In the genomic region with DNA sequence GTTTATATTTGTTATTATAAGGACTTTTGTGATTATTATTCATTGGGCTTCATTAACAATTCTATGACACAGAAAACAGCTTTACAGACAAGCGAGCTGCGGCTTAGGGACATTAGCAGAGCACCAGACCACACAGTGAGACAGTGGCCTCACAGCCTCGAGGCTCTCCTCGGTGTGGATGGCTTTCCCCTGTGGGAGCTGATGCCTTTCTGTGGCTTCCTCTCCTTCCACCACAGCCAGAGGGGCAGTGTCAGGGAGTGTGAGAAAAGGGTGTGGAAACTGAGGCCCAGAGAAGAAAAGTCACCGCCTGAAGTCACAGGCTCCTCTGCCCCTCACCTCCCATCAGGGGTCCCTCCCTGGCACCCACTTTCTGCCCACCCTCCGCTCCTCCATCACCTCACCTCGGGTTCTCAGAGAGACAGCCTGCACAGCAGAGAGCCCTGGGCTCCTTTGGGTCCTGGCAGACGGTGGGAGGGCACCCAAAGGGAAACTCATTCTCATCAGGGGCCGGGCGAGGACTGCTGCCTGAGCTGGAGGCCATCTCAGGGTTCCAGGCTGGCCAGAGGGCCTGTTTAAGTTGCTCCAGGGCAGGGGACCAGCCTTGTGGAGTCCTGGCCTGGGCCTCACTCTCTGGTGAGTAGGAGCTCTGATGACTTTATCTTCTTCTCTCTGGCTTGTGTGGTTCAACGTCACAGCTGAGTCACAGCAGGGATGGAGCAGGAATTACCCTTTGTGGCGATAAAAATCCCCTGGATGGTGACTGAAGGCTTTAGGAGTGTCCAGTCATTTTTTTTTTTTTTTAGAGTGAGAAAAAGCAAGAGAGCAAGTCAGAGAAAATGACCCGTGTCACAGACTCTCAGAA, we compare ENCODE assay signal across 9 cellular contexts. TPM values are rescaled to one million over a fixed set of nuclear protein-coding genes. Genes with fewer than 3 reads are reported as not detected.
DNase-seq lines count a peak whose midpoint lies in the region; ATAC-seq and TF ChIP-seq lines count a peak whose summit lies in the region.
"Had no signal": no experiment of that assay in that cellular context is flagged by ENCODE, and none has a peak within 500 bp of the region (broad histone marks: within the 10 kb centered on the region; RNA-seq: fewer than 3 reads in every experiment).

No MANE protein-coding gene starts in this region.

- no peak overlapping the region for H3K9ac ChIP-seq in MM.1S (ENCODE audit: low read length)
- H3K9ac ChIP-seq: parathyroid adenoma had no signal

- H3K36me3 ChIP-seq in ACC112 (ENCODE audit: insufficient read depth, low read length) (no peaks in the 10 kb centered on the region), MM.1S (replicated peaks; ENCODE audit: insufficient read depth, low read length) (no peaks in the 10 kb centered on the region)

- peak overlapping the region; percentile 92 for H3K4me3 Mint-ChIP-seq in activated CD8-positive, alpha-beta memory T cell treated with anti-CD3 and anti-CD28 coated beads, Interleukin-2, amount 10 ng/mL, durations not matched to agents 7 days and 5 days

- H3K27ac Mint-ChIP-seq in activated CD8-positive, alpha-beta memory T cell treated with anti-CD3 and anti-CD28 coated beads, Interleukin-2, amount 10 ng/mL, durations not matched to agents 7 days and 5 days, result peak overlapping the region; percentile 100

- H3K9me2 ChIP-seq in MM.1S (replicated peaks; ENCODE audit: insufficient read depth, low read length), result no peaks in the 10 kb centered on the region

- DNase-seq in HK-2 (ENCODE audit: unreplicated experiment) (peak; percentile 81), fibroblast of the aortic adventitia (ENCODE audit: low read depth) (peak; percentile 93), NCI-H345 treated with DMSO at 0.1 percent for 48 hours (lab: John Stamatoyannopoulos, UW; ENCODE audit: unreplicated experiment) (no peak), MM.1S (no peak)
- peak; percentile 85 for DNase-seq in activated CD8-positive, alpha-beta memory T cell treated with anti-CD3 and anti-CD28 coated beads, Interleukin-2, amount 10 ng/mL, durations not matched to agents 7 days and 5 days
- peak; percentile 91 for DNase-seq in stimulated activated CD4-positive, alpha-beta T cell treated with anti-CD3 and anti-CD28 coated beads, Interleukin-15, amount 100 ng/mL, for 24 hours

- H3K27me3 ChIP-seq in ACC112 (ENCODE audit: insufficient read depth, low read length) (no peaks in the 10 kb centered on the region), MM.1S (replicated peaks; ENCODE audit: insufficient read depth, low read length) (no peaks in the 10 kb centered on the region)

- H3K4me2 ChIP-seq in MM.1S (ENCODE audit: low read depth, low read length), result no peak overlapping the region

- H3K27me3 Mint-ChIP-seq in activated CD8-positive, alpha-beta memory T cell treated with anti-CD3 and anti-CD28 coated beads, Interleukin-2, amount 10 ng/mL, durations not matched to agents 7 days and 5 days, result no peaks in the 10 kb centered on the region

- H3K36me3 Mint-ChIP-seq in activated CD8-positive, alpha-beta memory T cell treated with anti-CD3 and anti-CD28 coated beads, Interleukin-2, amount 10 ng/mL, durations not matched to agents 7 days and 5 days, result peaks cover 51% of the 10 kb centered on the region

- no peaks in the 10 kb centered on the region for H3K9me3 ChIP-seq in MM.1S (replicated peaks; ENCODE audit: insufficient read depth, low read length)

- H3K27ac ChIP-seq in ACC112 (ENCODE audit: low read depth, low read length) (peak overlapping the region; percentile 77), MM.1S (ENCODE audit: low read length) (no peak overlapping the region)
- H3K27ac ChIP-seq: parathyroid adenoma had no signal

- TF ChIP-seq CTCF in fibroblast of the aortic adventitia (IDR thresholded peaks at IDR 0.05; ENCODE audit: insufficient read depth, low read length) (no peak), MM.1S (IDR thresholded peaks at IDR 0.05; ENCODE audit: low read length) (no peak)

- H3K4me3 ChIP-seq in ACC112 (ENCODE audit: low read depth, low read length) (peak overlapping the region; percentile 67), fibroblast of the aortic adventitia (ENCODE audit: low read depth, low read length) (peak overlapping the region; percentile 22), MM.1S (ENCODE audit: low read length) (no peak overlapping the region)

- peaks cover 2% of the 10 kb centered on the region for H3K79me2 ChIP-seq in ACC112 (ENCODE audit: control insufficient read depth, insufficient read depth, low read length, unreplicated experiment)
- H3K79me2 ChIP-seq in MM.1S (ENCODE audit: low read length), result no peaks in the 10 kb centered on the region
- H3K79me2 ChIP-seq: parathyroid adenoma had no signal

- H3K4me1 ChIP-seq in ACC112 (ENCODE audit: control insufficient read depth, insufficient read depth, low read length, unreplicated experiment) (peaks cover 34% of the 10 kb centered on the region), MM.1S (ENCODE audit: low read length) (peaks cover 34% of the 10 kb centered on the region)

- H3K9me3 Mint-ChIP-seq in activated CD8-positive, alpha-beta memory T cell treated with anti-CD3 and anti-CD28 coated beads, Interleukin-2, amount 10 ng/mL, durations not matched to agents 7 days and 5 days (ENCODE audit: low read depth), result no peaks in the 10 kb centered on the region

- H3F3A ChIP-seq in MM.1S (ENCODE audit: insufficient read depth, low read length), result peaks cover 26% of the 10 kb centered on the region

- CTCF ChIA-PET in activated CD8-positive, alpha-beta memory T cell treated with anti-CD3 and anti-CD28 coated beads, Interleukin-2, amount 10 ng/mL, durations not matched to agents 7 days and 5 days (lab: Charles Lee), result interaction anchor here (1.0 to 4.1 kb wide), 14 partner anchors 9 to 170 kb away, joined by 3 to 22 read pairs (median 8); a partner anchor contains a TSS

- H2AFZ ChIP-seq in ACC112 (ENCODE audit: low read length, unreplicated experiment), result peak overlapping the region; percentile 67
- H2AFZ ChIP-seq in MM.1S (ENCODE audit: low read length), result no peak overlapping the region
- H2AFZ ChIP-seq: parathyroid adenoma had no signal

- peak; percentile 27 for ATAC-seq in GM19397 (IDR thresholded peaks at IDR 0.05; ENCODE audit: unreplicated experiment)
- peak; percentile 43 for ATAC-seq in activated CD8-positive, alpha-beta memory T cell treated with anti-CD3 and anti-CD28 coated beads, Interleukin-2, amount 10 ng/mL, durations not matched to agents 7 days and 5 days

- peaks cover 73% of the 10 kb centered on the region for H3K4me1 Mint-ChIP-seq in activated CD8-positive, alpha-beta memory T cell treated with anti-CD3 and anti-CD28 coated beads, Interleukin-2, amount 10 ng/mL, durations not matched to agents 7 days and 5 days

- H4K20me1 ChIP-seq in MM.1S (ENCODE audit: insufficient read depth, low read length), result no peaks in the 10 kb centered on the region

RNA-seq across cellular contexts. Expression of a gene that starts 0.8 kb away (rescaled TPM):
- 100 to 1,000 TPM in 1 of 2 experiments, 10 to 100 TPM in 1; 59.6 to 114 TPM for total RNA-seq in activated CD8-positive, alpha-beta memory T cell treated with anti-CD3 and anti-CD28 coated beads, Interleukin-2, amount 10 ng/mL, durations not matched to agents 7 days and 5 days
- 1.8 and 8.5 TPM in 2 replicates for total RNA-seq in fibroblast of the aortic adventitia (ENCODE audit: low replicate concordance)

RNA-seq across cellular contexts. Expression of a gene that starts 48.8 kb away (rescaled TPM):
- total RNA-seq in activated CD8-positive, alpha-beta memory T cell treated with anti-CD3 and anti-CD28 coated beads, Interleukin-2, amount 10 ng/mL, durations not matched to agents 7 days and 5 days, result 100 to 1,000 TPM; 246 to 254 TPM
- 10.2 and 55.7 TPM in 2 replicates for total RNA-seq in fibroblast of the aortic adventitia (ENCODE audit: low replicate concordance)

Comparison
In these comparisons a context has a peak if more than half of its experiments do, and no peak if none do; other contexts are left out.
1. DNase-seq: peak in HK-2 (single experiment), activated CD8-positive, alpha-beta memory T cell treated with anti-CD3 and anti-CD28 coated beads, Interleukin-2, amount 10 ng/mL, durations not matched to agents 7 days and 5 days (single experiment), fibroblast of the aortic adventitia (single experiment) and stimulated activated CD4-positive, alpha-beta T cell treated with anti-CD3 and anti-CD28 coated beads, Interleukin-15, amount 100 ng/mL, for 24 hours (single experiment); none in NCI-H345 treated with DMSO at 0.1 percent for 48 hours (single experiment) and MM.1S (single experiment).